In the genomic region with DNA sequence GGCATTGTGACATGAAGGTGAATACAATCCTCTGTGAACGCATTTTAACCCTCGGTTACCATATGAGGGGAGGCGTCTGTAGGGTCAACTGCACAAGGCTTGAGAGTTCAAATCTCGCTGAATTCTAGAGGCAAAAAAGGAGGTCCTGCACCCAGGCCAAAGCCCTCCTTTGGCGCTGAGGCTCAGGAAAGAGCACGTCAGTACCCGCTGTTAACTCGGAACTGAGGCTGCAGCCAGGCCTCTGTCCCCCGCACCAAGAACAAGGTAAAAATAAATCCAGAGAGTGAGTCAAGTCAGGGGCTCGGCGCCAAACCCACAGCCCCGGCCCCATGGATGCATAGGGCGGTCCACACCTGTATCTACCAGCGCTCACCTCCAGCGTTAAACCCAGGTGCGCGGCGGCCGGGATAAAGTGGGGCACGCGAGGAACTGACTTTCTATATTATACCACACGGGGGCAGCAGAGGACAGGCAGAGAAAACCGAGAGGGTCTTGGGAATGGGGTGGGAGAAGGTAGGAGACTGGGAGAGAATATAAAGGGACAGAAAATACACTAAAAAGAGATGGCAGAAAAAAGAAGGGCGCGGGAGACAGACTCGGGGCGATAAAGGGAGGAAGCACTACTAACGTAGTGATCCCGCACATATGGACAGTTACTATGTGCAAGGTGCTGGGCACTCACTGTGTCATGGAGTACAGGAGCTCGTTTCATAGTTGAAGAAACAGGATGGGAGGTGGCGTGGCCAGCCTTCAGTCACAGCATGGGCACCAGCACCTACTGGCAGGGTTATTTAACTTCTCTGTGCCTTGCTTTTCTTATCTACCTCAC, we compare ENCODE assay signal across 8 cellular contexts. TPM values are rescaled to one million over a fixed set of nuclear protein-coding genes. Genes with fewer than 3 reads are reported as not detected.
DNase-seq lines count a peak whose midpoint lies in the region; ATAC-seq lines count a peak whose summit lies in the region.

No MANE protein-coding gene starts in this region.

- DNase-seq in Caki2 (ENCODE audit: low read depth) (peak; percentile 25), NCI-H2107 (lab: John Stamatoyannopoulos, UW) (peak; percentile 60)
- DNase-seq in activated naive CD8-positive, alpha-beta T cell treated with anti-CD3 and anti-CD28 coated beads for 36 hours, result peak; percentile 21
- peak in 2 of 3 donors; percentile 14 to 24 for DNase-seq in stimulated activated CD4-positive, alpha-beta T cell treated with anti-CD3 and anti-CD28 coated beads, Interleukin-12 subunit alpha, Interleukin-12 subunit beta, amount 100 ng/mL, for 48 hours (ENCODE audit: low read depth in 2 of 3, low spot score in 1 of 3)

- no peaks in the 10 kb centered on the region for H3K9me3 Mint-ChIP-seq in activated naive CD8-positive, alpha-beta T cell treated with anti-CD3 and anti-CD28 coated beads for 36 hours

- no peak overlapping the region for H3K4me3 Mint-ChIP-seq in activated naive CD8-positive, alpha-beta T cell treated with anti-CD3 and anti-CD28 coated beads for 36 hours

- no peak overlapping the region for H3K27ac Mint-ChIP-seq in activated naive CD8-positive, alpha-beta T cell treated with anti-CD3 and anti-CD28 coated beads for 36 hours

- ATAC-seq in GM19452 (IDR thresholded peaks at IDR 0.05; ENCODE audit: unreplicated experiment) (peak; percentile 65), HG03095 (IDR thresholded peaks at IDR 0.05; ENCODE audit: unreplicated experiment) (no peak), HG03108 (IDR thresholded peaks at IDR 0.05; ENCODE audit: unreplicated experiment) (no peak)

- H3K36me3 ChIP-seq in iPS-15b (ENCODE audit: control insufficient read depth, insufficient read depth, low read length), result no peaks in the 10 kb centered on the region

- H3K4me3 ChIP-seq in iPS-15b (ENCODE audit: low read depth, low read length), result peak overlapping the region; percentile 37

- no peaks in the 10 kb centered on the region for H3K36me3 Mint-ChIP-seq in activated naive CD8-positive, alpha-beta T cell treated with anti-CD3 and anti-CD28 coated beads for 36 hours

- no peaks in the 10 kb centered on the region for H3K9me3 ChIP-seq in iPS-15b (ENCODE audit: control insufficient read depth, insufficient read depth, low read length)

- H3K27me3 Mint-ChIP-seq in activated naive CD8-positive, alpha-beta T cell treated with anti-CD3 and anti-CD28 coated beads for 36 hours, result peaks cover 39% of the 10 kb centered on the region

- no peaks in the 10 kb centered on the region for H3K4me1 Mint-ChIP-seq in activated naive CD8-positive, alpha-beta T cell treated with anti-CD3 and anti-CD28 coated beads for 36 hours

- no peak overlapping the region for H3K9ac ChIP-seq in iPS-15b (ENCODE audit: low read depth, low read length)

- peaks cover 46% of the 10 kb centered on the region for H3K27me3 ChIP-seq in iPS-15b (ENCODE audit: control insufficient read depth, insufficient read depth, low read length)

- H3K4me1 ChIP-seq in iPS-15b (ENCODE audit: control insufficient read depth, insufficient read depth, low read length), result peaks cover 1% of the 10 kb centered on the region

- in situ Hi-C loops in Caki2 (cut with HindIII; ENCODE audit: low pct_unique_long_range_greater_than_20kb, low sequenced_read_pairs), result no loop called here

RNA-seq across cellular contexts. Expression of a gene that starts 54.9 kb away (rescaled TPM):
- total RNA-seq in Caki2 (2014; rRNA removed; shearing (Covaris generic); ENCODE audit: low replicate concordance), result not detected in 2 replicates
- under 1 TPM in 1 of 2 experiments, not detected in 1; 0.08 TPM for total RNA-seq in activated naive CD8-positive, alpha-beta T cell treated with anti-CD3 and anti-CD28 coated beads for 36 hours
